Comparison of ENCODE assay signal across 9 cellular contexts in the genomic region with DNA sequence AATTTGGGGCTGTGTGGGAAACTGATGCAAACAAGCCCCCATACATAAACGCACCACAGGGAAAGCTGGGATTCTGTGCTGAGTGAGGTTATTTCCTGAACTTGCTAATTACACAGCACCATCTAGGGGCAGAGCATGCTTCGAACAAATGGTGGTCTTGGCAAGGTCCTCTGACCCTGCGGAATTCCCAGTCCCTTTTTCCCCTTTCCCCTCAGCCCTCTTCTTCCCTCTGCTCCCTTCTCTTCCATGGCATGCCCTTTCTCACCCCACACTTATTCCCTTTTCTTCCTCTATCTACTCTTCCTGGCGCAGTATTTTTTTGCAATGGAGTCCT.
DNase-seq lines count a peak whose midpoint lies in the region; ATAC-seq and TF ChIP-seq lines count a peak whose summit lies in the region.
"Had no signal": no experiment of that assay in that cellular context is flagged by ENCODE, and none has a peak within 500 bp of the region (broad histone marks: within the 10 kb centered on the region; RNA-seq: fewer than 3 reads in every experiment).

No MANE protein-coding gene starts in this region.

- no peak overlapping the region for H3K27ac ChIP-seq in IMR-90 (ENCODE audit: insufficient read depth, low read length)
- H3K27ac ChIP-seq: SK-N-MC had no signal

- H3K79me1 ChIP-seq in IMR-90 (ENCODE audit: low read depth in 1 of 2, low read length in 2 of 2), result no peaks in the 10 kb centered on the region

- dilution Hi-C loops in IMR-90 (cut with HindIII; ENCODE audit: low sequenced_read_pairs, unreplicated experiment), result no loop called here

- DNase-seq in AG20443 (ENCODE audit: low spot score) (peak; percentile 67), IMR-90 (peak; percentile 63), iPS-NIHi7 (ENCODE audit: extremely low spot score) (peak; percentile 78), NK-92 (lab: John Stamatoyannopoulos, UW; ENCODE audit: unreplicated experiment) (no peak), T-helper 1 cell (no peak)

- H3K4me2 ChIP-seq in IMR-90 (ENCODE audit: low read depth, low read length), result no peak overlapping the region

- TF ChIP-seq CTCF in IMR-90 (conservative IDR thresholded peaks at IDR 0.05; ENCODE audit: low read depth, low read length) (peak; percentile 57), WI38 (IDR thresholded peaks at IDR 0.05; ENCODE audit: low read depth, low read length) (peak; percentile 55)

- H3K36me3 ChIP-seq in IMR-90 (ENCODE audit: control insufficient read depth, insufficient read depth, low read length), result no peaks in the 10 kb centered on the region

- H3K56ac ChIP-seq in IMR-90 (ENCODE audit: extremely low read depth, insufficient read depth, low read length), result no peak overlapping the region

- H4K20me1 ChIP-seq in IMR-90 (ENCODE audit: insufficient read depth, low read length), result no peaks in the 10 kb centered on the region

- H4K8ac ChIP-seq in IMR-90 (ENCODE audit: low read depth in 2 of 2, low read length in 2 of 2), result no peak overlapping the region

- no TSS peak for BruUV-seq in IMR-90 (replicated peaks; lab: Mats Ljungman, UMichigan)

- ATAC-seq in IMR-90 (ENCODE audit: low read depth) (peak; percentile 91), HG03521 (IDR thresholded peaks at IDR 0.05; ENCODE audit: unreplicated experiment) (no peak), HG02970 (IDR thresholded peaks at IDR 0.05; ENCODE audit: low FRiP score, unreplicated experiment) (no peak)

- no peak overlapping the region for H2BK5ac ChIP-seq in IMR-90 (ENCODE audit: low read depth, low read length, poor library complexity, severe bottlenecking)

- 17% methylated on average over 2 of the region's 4 CpGs; no CpG with 5 or more reads in 1 of the 2 experiments for WGBS in IMR-90 (ENCODE audit: extremely low coverage in 2 of 2, insufficient read length in 1 of 2), 2 experiments

- H3K4me1 ChIP-seq in IMR-90 (ENCODE audit: control insufficient read depth, insufficient read depth, low read length), result no peaks in the 10 kb centered on the region

- H2BK20ac ChIP-seq in IMR-90 (ENCODE audit: low read depth, low read length), result no peak overlapping the region; the same call in 1 of the 2 replicates

- H3K14ac ChIP-seq in IMR-90 (replicated peaks; ENCODE audit: low read depth, low read length), result no peak overlapping the region

- CTCF ChIA-PET in IMR-90 (lab: Yijun Ruan, JAX), result interaction anchor here (1.3 to 1.6 kb wide), 4 partner anchors 11 to 370 kb away, joined by 3 to 6 read pairs (median 4); no protein-coding TSS in a partner anchor

- no peaks in the 10 kb centered on the region for H3K9me3 ChIP-seq in IMR-90 (ENCODE audit: control insufficient read depth, insufficient read depth, low read length)

- H2AFZ ChIP-seq in IMR-90 (replicated peaks; ENCODE audit: low read length, poor library complexity), result peak overlapping the region; percentile 29

- no peak overlapping the region for H4K5ac ChIP-seq in IMR-90 (ENCODE audit: low read depth, low read length)

- no peak overlapping the region for H3K9ac ChIP-seq in IMR-90 (ENCODE audit: low read depth, low read length)

- intact Hi-C loops in IMR-90 (cut with micrococcal nuclease), result loop anchor here (1.0 kb wide), 1 partner anchor 368 kb away; no protein-coding TSS in a partner anchor

- no peak overlapping the region for H4K91ac ChIP-seq in IMR-90 (ENCODE audit: insufficient read depth, low read depth, low read length)

- H3K18ac ChIP-seq in IMR-90 (ENCODE audit: low read depth, low read length), result no peak overlapping the region

- no peak for TF ChIP-seq POLR2A in IMR-90 (IDR thresholded peaks at IDR 0.05; ENCODE audit: low read depth, low read length)

- no peak overlapping the region for H2AK9ac ChIP-seq in IMR-90 (replicated peaks; ENCODE audit: low read depth, low read length, poor library complexity)

- no peak overlapping the region for H3K23ac ChIP-seq in IMR-90 (ENCODE audit: low read depth, low read length)

- POLR2A ChIA-PET in IMR-90 (lab: Charles Lee; ENCODE audit: unreplicated experiment), result no interaction called here

- H3K4me3 ChIP-seq in IMR-90 (ENCODE audit: insufficient read depth, low read depth, low read length) (no peak overlapping the region), WI38 (ENCODE audit: low read depth, low read length) (no peak overlapping the region)
- H3K4me3 ChIP-seq: SK-N-MC had no signal

- H2BK15ac ChIP-seq in IMR-90 (ENCODE audit: low read depth, low read length), result no peak overlapping the region

- no peak overlapping the region for H2BK120ac ChIP-seq in IMR-90 (ENCODE audit: low read depth, low read length)

- H3K27me3 ChIP-seq in IMR-90 (ENCODE audit: control insufficient read depth, insufficient read depth, low read length), result no peaks in the 10 kb centered on the region

- H2AK5ac ChIP-seq in IMR-90 (ENCODE audit: low read depth, low read length), result no peak overlapping the region

- in situ Hi-C loops in IMR-90 (cut with MboI; ENCODE audit: low sequenced_read_pairs), result no loop called here

- no peaks in the 10 kb centered on the region for H3K9me1 ChIP-seq in IMR-90 (ENCODE audit: insufficient read depth, low read length)

- H3K4ac ChIP-seq in IMR-90 (ENCODE audit: low read depth, low read length), result no peak overlapping the region

- TF ChIP-seq RAD21 in IMR-90 (IDR thresholded peaks at IDR 0.05; ENCODE audit: low read length), result peak; percentile 74

TF ChIP-seq in IMR-90, 13 proteins besides CTCF, POLR2A, EP300 and RAD21:
- peak; percentile 20; the same call in 1 of the 2 replicates for TF ChIP-seq MAFK (IDR thresholded peaks at IDR 0.05; ENCODE audit: low read depth, low read length)
- TF ChIP-seq CHD1 (IDR thresholded peaks at IDR 0.05; ENCODE audit: low read depth, low read length), result no peak
- peak; percentile 51 for TF ChIP-seq SMC3 (IDR thresholded peaks at IDR 0.05; ENCODE audit: low read depth, low read length)

Comparison
In these comparisons a context has a peak if more than half of its experiments do, and no peak if none do; other contexts are left out.
1. DNase-seq: peak in AG20443 (single experiment), IMR-90 (single experiment) and iPS-NIHi7 (single experiment); none in NK-92 (single experiment) and T-helper 1 cell (0 of 5).